In the genomic region with DNA sequence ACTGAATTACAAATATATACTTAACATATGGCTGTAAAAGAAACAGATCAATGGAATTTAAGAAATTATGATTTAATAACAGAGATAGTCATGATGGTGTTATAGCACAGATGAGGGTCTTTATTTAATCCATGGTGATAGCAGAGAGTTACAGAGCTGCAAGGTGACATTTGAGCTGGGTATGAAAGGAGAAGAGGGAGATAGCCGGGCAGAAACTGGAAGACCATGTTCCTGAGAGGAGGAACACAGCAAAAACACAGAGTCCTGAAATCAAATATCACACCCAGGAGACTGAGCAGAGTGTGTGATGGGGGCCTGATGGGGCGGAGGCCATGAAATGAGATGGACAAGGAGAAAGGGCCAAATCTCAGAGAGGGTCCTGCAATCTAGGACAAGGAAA, we compare ENCODE assay signal across 34 cellular contexts.
"Had no signal": no experiment of that assay in that cellular context is flagged by ENCODE, and none has a peak within 500 bp of the region (broad histone marks: within the 10 kb centered on the region; RNA-seq: fewer than 3 reads in every experiment).

No MANE protein-coding gene starts in this region.

- DNase-seq: Karpas-422, Kasumi-1, MG63, MM.1S, MV-4-11, NCI-H1048, NCI-H1092, NCI-H1092 treated with DMSO at 0.1 percent for 48 hours, NCI-H1105, NCI-H1105 treated with DMSO at 0.1 percent for 48 hours, NCI-H1417, NCI-H1417 treated with DMSO at 0.1 percent for 48 hours, NCI-H1436, NCI-H1436 treated with DMSO at 0.1 percent for 48 hours, NCI-H146, NCI-H1694, NCI-H1694 treated with DMSO at 0.1 percent for 48 hours, NCI-H187, NCI-H187 treated with DMSO at 0.1 percent for 48 hours, NCI-H1930, NCI-H2029, NCI-H2029 treated with DMSO at 0.1 percent for 48 hours, NCI-H2081, NCI-H2081 treated with DMSO at 0.1 percent for 48 hours, NCI-H2107, NCI-H2171, NCI-H2171 treated with DMSO at 0.1 percent for 48 hours, NCI-H2227 treated with DMSO at 0.1 percent for 48 hours, NCI-H226, NCI-H345, NCI-H446, NCI-H446 treated with DMSO at 0.1 percent for 48 hours, NCI-H510A, NCI-H510A treated with DMSO at 0.1 percent for 48 hours had no signal

- H3K4me3 ChIP-seq: MG63 had no signal

- H3K36me3 ChIP-seq: MG63 had no signal

- H3K27me3 ChIP-seq: MG63 had no signal
